ENCODE assay signal across 27 cellular contexts in the genomic region with DNA sequence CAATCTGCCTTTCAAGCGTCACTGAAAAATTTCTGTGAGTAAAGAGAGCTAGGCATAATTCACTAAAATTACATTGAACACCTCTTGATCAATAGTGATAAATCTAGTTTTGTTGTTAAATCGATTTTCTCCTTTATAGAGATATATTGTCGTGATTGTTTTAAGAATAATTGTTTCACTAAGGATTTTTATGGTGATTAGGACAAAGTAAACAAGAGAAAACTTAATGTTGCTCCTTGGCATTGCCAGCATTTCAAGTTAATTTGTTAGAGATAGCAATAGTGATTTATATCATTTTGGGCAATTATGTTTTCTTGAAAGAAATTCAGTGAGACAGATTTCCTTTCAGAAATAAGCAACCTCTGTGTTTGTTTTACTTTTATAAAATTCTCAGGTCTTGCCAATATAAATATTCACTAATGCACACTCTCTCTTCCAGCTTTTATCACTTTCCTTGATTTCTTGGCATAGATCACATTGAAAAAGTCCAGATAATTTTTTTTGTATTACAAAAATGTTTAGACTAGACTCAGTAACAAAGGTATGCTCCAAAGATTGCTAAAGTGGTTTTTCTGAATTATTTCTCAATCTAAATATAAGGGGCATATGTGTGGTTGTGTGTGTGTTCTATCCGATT.
"Had no signal": no experiment of that assay in that cellular context is flagged by ENCODE, and none has a peak within 500 bp of the region (broad histone marks: within the 10 kb centered on the region; RNA-seq: fewer than 3 reads in every experiment).

No MANE protein-coding gene starts in this region.

- H2AFZ ChIP-seq: neural progenitor cell had no signal

- H3K4me3 ChIP-seq: colonic mucosa, heart left ventricle, neural progenitor cell, right atrium auricular region, testis had no signal

- H3K9ac ChIP-seq: neural progenitor cell had no signal

- H3K27me3 ChIP-seq: colonic mucosa, neural progenitor cell, right atrium auricular region, testis had no signal

- H3K4me1 ChIP-seq: colonic mucosa, foreskin keratinocyte, heart left ventricle, neural progenitor cell, right atrium auricular region, testis had no signal

- H3K27ac Mint-ChIP-seq: activated CD4-positive, alpha-beta memory T cell treated with anti-CD3 and anti-CD28 coated beads, Interleukin-2, amount 10 ng/mL, durations not matched to agents 7 days and 5 days; activated CD4-positive, alpha-beta T cell treated with anti-CD3 and anti-CD28 coated beads, Interleukin-2, amount 10 ng/mL, durations not matched to agents 7 days and 5 days; activated naive CD4-positive, alpha-beta T cell treated with anti-CD3 and anti-CD28 coated beads, Interleukin-2, amount 50 U/mL, for 24 hours; activated naive CD8-positive, alpha-beta T cell treated with anti-CD3 and anti-CD28 coated beads, Interleukin-2, amount 50 U/mL, for 24 hours; activated T-helper 17 cell treated with anti-CD3 and anti-CD28 coated beads, Interleukin-2, amount 50 U/mL, for 72 hours; effector memory CD8-positive, alpha-beta T cell; immature natural killer cell; naive thymus-derived CD8-positive, alpha-beta T cell; neural progenitor cell had no signal

- ATAC-seq: activated naive CD8-positive, alpha-beta T cell treated with anti-CD3 and anti-CD28 coated beads, Interleukin-2, amount 50 U/mL, for 24 hours; activated T-cell treated with anti-CD3 and anti-CD28 coated beads, Interleukin-2, amount 50 U/mL, for 4 hours; activated T-helper 17 cell treated with anti-CD3 and anti-CD28 coated beads, Interleukin-2, amount 50 U/mL, for 72 hours; effector memory CD8-positive, alpha-beta T cell; foreskin keratinocyte; heart left ventricle; naive thymus-derived CD8-positive, alpha-beta T cell; stimulated activated naive CD8-positive, alpha-beta T cell treated with anti-CD3 and anti-CD28 coated beads, Interleukin-15, Interleukin-2, amounts not matched to agents 100 U/mL and 50 U/mL, for 24 hours had no signal

- H3K9me3 ChIP-seq: colonic mucosa, heart left ventricle, right atrium auricular region, testis had no signal

- DNase-seq: activated CD4-positive, alpha-beta memory T cell treated with anti-CD3 and anti-CD28 coated beads, Interleukin-2, amount 10 ng/mL, durations not matched to agents 7 days and 5 days; activated CD4-positive, alpha-beta T cell treated with anti-CD3 and anti-CD28 coated beads, Interleukin-2, amount 10 ng/mL, durations not matched to agents 7 days and 5 days; activated CD4-positive, CD25-positive, alpha-beta regulatory T cell treated with anti-CD3 and anti-CD28 coated beads, Interleukin-2, amount 50 U/mL, for 72 hours; activated CD8-positive, alpha-beta memory T cell treated with anti-CD3 and anti-CD28 coated beads, Interleukin-2, amount 50 U/mL, for 48 hours; activated naive CD8-positive, alpha-beta T cell treated with anti-CD3 and anti-CD28 coated beads, Interleukin-2, amount 50 U/mL, for 24 hours; activated T-cell treated with anti-CD3 and anti-CD28 coated beads, Interleukin-2, amount 50 U/mL, for 4 hours; colonic mucosa; effector memory CD8-positive, alpha-beta T cell; foreskin keratinocyte; heart left ventricle; hypothalamus; immature natural killer cell; kidney; naive thymus-derived CD8-positive, alpha-beta T cell; stimulated activated CD4-positive, alpha-beta T cell treated with anti-CD3 and anti-CD28 coated beads, Interleukin-15, amount 100 ng/mL, for 24 hours; stimulated activated CD4-positive, alpha-beta T cell treated with anti-CD3 and anti-CD28 coated beads, Interleukin-2, amount 100 ng/mL, for 48 hours; stimulated activated naive CD8-positive, alpha-beta T cell treated with anti-CD3 and anti-CD28 coated beads, Interleukin-15, Interleukin-2, amounts not matched to agents 100 U/mL and 50 U/mL, for 24 hours; T-helper 2 cell; testis; trophoblast cell had no signal

- H3K27me3 Mint-ChIP-seq: activated CD4-positive, alpha-beta T cell treated with anti-CD3 and anti-CD28 coated beads, Interleukin-2, amount 10 ng/mL, durations not matched to agents 7 days and 5 days had no signal

- H3K4me2 ChIP-seq: neural progenitor cell had no signal

- H3K27ac ChIP-seq: colonic mucosa, foreskin keratinocyte, heart left ventricle, neural progenitor cell, right atrium auricular region, testis had no signal

- H3K4me3 Mint-ChIP-seq: activated CD4-positive, alpha-beta memory T cell treated with anti-CD3 and anti-CD28 coated beads, Interleukin-2, amount 10 ng/mL, durations not matched to agents 7 days and 5 days; activated CD4-positive, alpha-beta T cell treated with anti-CD3 and anti-CD28 coated beads, Interleukin-2, amount 10 ng/mL, durations not matched to agents 7 days and 5 days; activated naive CD4-positive, alpha-beta T cell treated with anti-CD3 and anti-CD28 coated beads, Interleukin-2, amount 50 U/mL, for 24 hours; activated naive CD8-positive, alpha-beta T cell treated with anti-CD3 and anti-CD28 coated beads, Interleukin-2, amount 50 U/mL, for 24 hours; activated T-cell treated with anti-CD3 and anti-CD28 coated beads, Interleukin-2, amount 50 U/mL, for 4 hours; activated T-helper 17 cell treated with anti-CD3 and anti-CD28 coated beads, Interleukin-2, amount 50 U/mL, for 72 hours; central memory CD8-positive, alpha-beta T cell; effector memory CD8-positive, alpha-beta T cell; immature natural killer cell; naive thymus-derived CD8-positive, alpha-beta T cell; neural progenitor cell had no signal

- H3K36me3 Mint-ChIP-seq: activated naive CD4-positive, alpha-beta T cell treated with anti-CD3 and anti-CD28 coated beads, Interleukin-2, amount 50 U/mL, for 24 hours; immature natural killer cell; naive thymus-derived CD8-positive, alpha-beta T cell; neural progenitor cell had no signal

- FAIRE-seq: bronchial epithelial cell, urothelium cell line had no signal

- H3K9me3 Mint-ChIP-seq: activated CD4-positive, alpha-beta memory T cell treated with anti-CD3 and anti-CD28 coated beads, Interleukin-2, amount 10 ng/mL, durations not matched to agents 7 days and 5 days; activated CD4-positive, alpha-beta T cell treated with anti-CD3 and anti-CD28 coated beads, Interleukin-2, amount 10 ng/mL, durations not matched to agents 7 days and 5 days; activated naive CD4-positive, alpha-beta T cell treated with anti-CD3 and anti-CD28 coated beads, Interleukin-2, amount 50 U/mL, for 24 hours; activated naive CD8-positive, alpha-beta T cell treated with anti-CD3 and anti-CD28 coated beads, Interleukin-2, amount 50 U/mL, for 24 hours; activated T-cell treated with anti-CD3 and anti-CD28 coated beads, Interleukin-2, amount 50 U/mL, for 4 hours; activated T-helper 17 cell treated with anti-CD3 and anti-CD28 coated beads, Interleukin-2, amount 50 U/mL, for 72 hours; central memory CD8-positive, alpha-beta T cell; immature natural killer cell; naive thymus-derived CD8-positive, alpha-beta T cell; neural progenitor cell had no signal

- H3K4me1 Mint-ChIP-seq: activated CD4-positive, alpha-beta memory T cell treated with anti-CD3 and anti-CD28 coated beads, Interleukin-2, amount 10 ng/mL, durations not matched to agents 7 days and 5 days; activated CD4-positive, alpha-beta T cell treated with anti-CD3 and anti-CD28 coated beads, Interleukin-2, amount 10 ng/mL, durations not matched to agents 7 days and 5 days; activated naive CD4-positive, alpha-beta T cell treated with anti-CD3 and anti-CD28 coated beads, Interleukin-2, amount 50 U/mL, for 24 hours; activated naive CD8-positive, alpha-beta T cell treated with anti-CD3 and anti-CD28 coated beads, Interleukin-2, amount 50 U/mL, for 24 hours; activated T-helper 17 cell treated with anti-CD3 and anti-CD28 coated beads, Interleukin-2, amount 50 U/mL, for 72 hours; central memory CD8-positive, alpha-beta T cell; naive thymus-derived CD8-positive, alpha-beta T cell had no signal

- H3K36me3 ChIP-seq: colonic mucosa, heart left ventricle, neural progenitor cell, right atrium auricular region had no signal
